ENCODE assay signal across 7 cellular contexts in genomic region chr3:186108106-186108940, GRCh38. TPM values are rescaled to one million over a fixed set of nuclear protein-coding genes. Genes with fewer than 3 reads are reported as not detected.
DNase-seq lines count a peak whose midpoint lies in the region; ATAC-seq and TF ChIP-seq lines count a peak whose summit lies in the region.

No MANE protein-coding gene starts in this region.

- no peak for ATAC-seq in GM21619 (IDR thresholded peaks at IDR 0.05; ENCODE audit: unreplicated experiment)

- no peaks in the 10 kb centered on the region for H3F3A ChIP-seq in Loucy (ENCODE audit: low read depth)

- TF ChIP-seq POLR2A in erythroblast (IDR thresholded peaks at IDR 0.05; ENCODE audit: low read length): no peak

- no peaks in the 10 kb centered on the region for H3K9me2 ChIP-seq in Loucy (replicated peaks; ENCODE audit: low read depth, low read length)

- peaks cover 7% of the 10 kb centered on the region for H4K20me1 ChIP-seq in Loucy (ENCODE audit: insufficient read depth, low read length, poor library complexity, severe bottlenecking)

- H2AFZ ChIP-seq in Loucy (ENCODE audit: low read length): peak overlapping the region; percentile 23; the same call in 1 of the 2 replicates

- H3K27ac ChIP-seq in muscle layer of colon (ENCODE audit: low read depth, low read length): peak overlapping the region; percentile 64

- H3K4me3 ChIP-seq in Loucy (ENCODE audit: low read length, poor library complexity, severe bottlenecking): peak overlapping the region; percentile 77
- peak overlapping the region; percentile 73 to 95 for H3K4me3 ChIP-seq in muscle layer of colon (ENCODE audit: low read depth in 1 of 2, low read length in 2 of 2)

- H3K27me3 ChIP-seq in Loucy (ENCODE audit: insufficient read depth, low read length, poor library complexity, severe bottlenecking): peaks cover 9% of the 10 kb centered on the region
- peaks cover 12 to 54% of the 10 kb centered on the region in 2 donors for H3K27me3 ChIP-seq in muscle layer of colon (ENCODE audit: control insufficient read depth in 1 of 2, insufficient read depth in 2 of 2, low read length in 2 of 2)

- H3K4me1 ChIP-seq in Loucy (ENCODE audit: insufficient read depth, low read length, poor library complexity, severe bottlenecking): peaks cover 54% of the 10 kb centered on the region
- peaks cover 25% of the 10 kb centered on the region for H3K4me1 ChIP-seq in muscle layer of colon (ENCODE audit: insufficient read depth, low read length)

- H3K36me3 ChIP-seq in Loucy (ENCODE audit: insufficient read depth, low read length) (no peaks in the 10 kb centered on the region), muscle layer of colon (ENCODE audit: insufficient read depth, low read length) (no peaks in the 10 kb centered on the region)

- DNase-seq in GM10266 (ENCODE audit: extremely low spot score): peak; percentile 88
- peak; percentile 1 for DNase-seq in activated CD4-positive, alpha-beta T cell treated with anti-CD3 and anti-CD28 coated beads, Interleukin-2, amount 50 U/mL, for 1 hour
- peak; percentile 52 to 68 for DNase-seq in erythroblast (lab: John Stamatoyannopoulos, UW)
- peak; percentile 49 for DNase-seq in ureter (ENCODE audit: low spot score)

- H3K79me2 ChIP-seq in Loucy (ENCODE audit: insufficient read depth, low read length): no peaks in the 10 kb centered on the region

- no peak for TF ChIP-seq CTCF in GM10266 (IDR thresholded peaks at IDR 0.05; ENCODE audit: control insufficient read depth, insufficient read depth, low read depth, missing control alignments)
- TF ChIP-seq CTCF in Loucy (conservative IDR thresholded peaks at IDR 0.05; ENCODE audit: low read length): no peak

- peak overlapping the region; percentile 66 for H3K9ac ChIP-seq in Loucy (ENCODE audit: low read depth, low read length, poor library complexity, severe bottlenecking)
- no peak overlapping the region for H3K9ac ChIP-seq in muscle layer of colon (ENCODE audit: low read length)

- no peaks in the 10 kb centered on the region for H3K9me3 ChIP-seq in Loucy (ENCODE audit: insufficient read depth, low read depth, low read length)
- H3K9me3 ChIP-seq in muscle layer of colon (ENCODE audit: low read length): no peaks in the 10 kb centered on the region

- H3K4me2 ChIP-seq in Loucy (ENCODE audit: low read depth, low read length, poor library complexity, severe bottlenecking): peak overlapping the region; percentile 94

RNA-seq across cellular contexts. Expression of gene ETV5, which starts 0.6 kb away (rescaled TPM):
- total RNA-seq in ureter: 10.0 TPM

Comparison
In these comparisons a context has a peak if more than half of its experiments do, and no peak if none do; other contexts are left out.
1. DNase-seq: peak in every context shown above with its lines; median percentile 88 in GM10266; 60 in erythroblast; 49 in ureter; 1 in activated CD4-positive, alpha-beta T cell treated with anti-CD3 and anti-CD28 coated beads, Interleukin-2, amount 50 U/mL, for 1 hour.